ENCODE assay signal across 8 cellular contexts in the genomic region with DNA sequence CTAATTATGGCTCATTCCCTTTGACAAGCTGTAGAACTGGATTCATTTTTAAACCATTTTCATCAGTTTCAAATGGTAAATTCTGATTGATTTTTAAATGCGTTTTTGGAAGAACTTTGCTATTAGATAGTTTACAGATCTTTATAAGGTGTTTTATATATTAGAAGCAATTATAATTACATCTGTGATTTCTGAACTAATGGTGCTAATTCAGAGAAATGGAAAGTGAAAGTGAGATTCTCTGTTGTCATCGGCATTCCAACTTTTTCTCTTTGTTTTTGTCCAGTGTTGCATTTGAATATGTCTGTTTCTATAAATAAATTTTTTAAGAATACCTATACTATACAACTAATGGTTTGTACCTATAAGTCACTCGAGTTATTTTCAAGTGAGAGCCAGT.
DNase-seq lines count a peak whose midpoint lies in the region; ATAC-seq and TF ChIP-seq lines count a peak whose summit lies in the region.

No MANE protein-coding gene starts in this region.

- no peaks in the 10 kb centered on the region for H3K79me2 ChIP-seq in hepatocyte

- peaks cover 10% of the 10 kb centered on the region for H3K4me1 Mint-ChIP-seq in T-helper 1 cell treated with Interleukin-12 subunit alpha and Interleukin-12 subunit beta and Interleukin-4 antibody, amounts not matched to agents 30 μg/mL and 1 μg/mL, for 36 hours (ENCODE audit: low read depth)
- peaks cover 15% of the 10 kb centered on the region for H3K4me1 Mint-ChIP-seq in activated CD8-positive, alpha-beta T cell treated with anti-CD3 and anti-CD28 coated beads for 36 hours (ENCODE audit: low read depth)
- H3K4me1 Mint-ChIP-seq in stimulated activated effector memory CD8-positive, alpha-beta T cell treated with anti-CD3 and anti-CD28 coated beads, Interleukin-12 subunit alpha, Interleukin-12 subunit beta, amount 100 ng/mL, for 72 hours, result peaks cover 7% of the 10 kb centered on the region

- no peaks in the 10 kb centered on the region for H3K27me3 ChIP-seq in hepatocyte

- H3K4me2 ChIP-seq in hepatocyte, result peak overlapping the region; percentile 31

- no peak overlapping the region for H3K4me3 ChIP-seq in hepatocyte

- CTCF ChIA-PET in activated CD8-positive, alpha-beta T cell treated with anti-CD3 and anti-CD28 coated beads for 36 hours (lab: Charles Lee), result interaction anchor here (1.3 to 10.9 kb wide), 6 partner anchors 10 to 161 kb away, joined by 4 to 77 read pairs (median 6); a partner anchor contains a TSS

- peaks cover 8% of the 10 kb centered on the region for H3K4me1 ChIP-seq in hepatocyte (ENCODE audit: insufficient read depth)

- ATAC-seq in activated CD8-positive, alpha-beta T cell treated with anti-CD3 and anti-CD28 coated beads for 36 hours, result no peak
- ATAC-seq in stimulated activated effector memory CD8-positive, alpha-beta T cell treated with anti-CD3 and anti-CD28 coated beads, Interleukin-12 subunit alpha, Interleukin-12 subunit beta, amount 100 ng/mL, for 72 hours, result no peak
- no peak for ATAC-seq in HG03354 (IDR thresholded peaks at IDR 0.05; ENCODE audit: poor library complexity, severe bottlenecking, unreplicated experiment)

- intact Hi-C loops in activated CD8-positive, alpha-beta T cell treated with anti-CD3 and anti-CD28 coated beads for 36 hours (cut with micrococcal nuclease), result no loop called here

- no peaks in the 10 kb centered on the region for H4K20me1 ChIP-seq in hepatocyte (ENCODE audit: insufficient read depth, poor library complexity, severe bottlenecking)

- POLR2A ChIA-PET in activated CD8-positive, alpha-beta T cell treated with anti-CD3 and anti-CD28 coated beads for 36 hours (lab: Charles Lee), result no interaction called here

- no peaks in the 10 kb centered on the region for H3K9me2 ChIP-seq in hepatocyte (replicated peaks; ENCODE audit: insufficient read depth)

- peaks cover 4% of the 10 kb centered on the region for H3K9me3 Mint-ChIP-seq in T-helper 1 cell treated with Interleukin-12 subunit alpha and Interleukin-12 subunit beta and Interleukin-4 antibody, amounts not matched to agents 30 μg/mL and 1 μg/mL, for 36 hours
- peaks cover 3% of the 10 kb centered on the region for H3K9me3 Mint-ChIP-seq in activated CD8-positive, alpha-beta T cell treated with anti-CD3 and anti-CD28 coated beads for 36 hours
- H3K9me3 Mint-ChIP-seq in stimulated activated effector memory CD8-positive, alpha-beta T cell treated with anti-CD3 and anti-CD28 coated beads, Interleukin-12 subunit alpha, Interleukin-12 subunit beta, amount 100 ng/mL, for 72 hours, result no peaks in the 10 kb centered on the region

- no peak for DNase-seq in T-helper 1 cell
- DNase-seq in activated CD8-positive, alpha-beta T cell treated with anti-CD3 and anti-CD28 coated beads for 36 hours, result no peak
- DNase-seq in hepatocyte (ENCODE audit: low spot score), result no peak
- no peak for DNase-seq in stimulated activated effector memory CD8-positive, alpha-beta T cell treated with anti-CD3 and anti-CD28 coated beads, Interleukin-12 subunit alpha, Interleukin-12 subunit beta, amount 100 ng/mL, for 72 hours (ENCODE audit: low spot score in 2 of 2)
- DNase-seq in C1 segment of cervical spinal cord (lab: John Stamatoyannopoulos, UW), result no peak
- no peak for DNase-seq in GF-D8 (lab: John Stamatoyannopoulos, UW)

- no peaks in the 10 kb centered on the region for H3K27me3 Mint-ChIP-seq in T-helper 1 cell treated with Interleukin-12 subunit alpha and Interleukin-12 subunit beta and Interleukin-4 antibody, amounts not matched to agents 30 μg/mL and 1 μg/mL, for 36 hours (ENCODE audit: low read depth)
- H3K27me3 Mint-ChIP-seq in activated CD8-positive, alpha-beta T cell treated with anti-CD3 and anti-CD28 coated beads for 36 hours, result no peaks in the 10 kb centered on the region

- no peak overlapping the region for H2AFZ ChIP-seq in hepatocyte

- H3K27ac ChIP-seq in hepatocyte, result peak overlapping the region; percentile 5

- H3K36me3 Mint-ChIP-seq in T-helper 1 cell treated with Interleukin-12 subunit alpha and Interleukin-12 subunit beta and Interleukin-4 antibody, amounts not matched to agents 30 μg/mL and 1 μg/mL, for 36 hours (ENCODE audit: low read depth), result peaks cover 18% of the 10 kb centered on the region
- peaks cover 10% of the 10 kb centered on the region for H3K36me3 Mint-ChIP-seq in activated CD8-positive, alpha-beta T cell treated with anti-CD3 and anti-CD28 coated beads for 36 hours (ENCODE audit: low read depth)
- H3K36me3 Mint-ChIP-seq in stimulated activated effector memory CD8-positive, alpha-beta T cell treated with anti-CD3 and anti-CD28 coated beads, Interleukin-12 subunit alpha, Interleukin-12 subunit beta, amount 100 ng/mL, for 72 hours, result peaks cover 12% of the 10 kb centered on the region

- no peak for TF ChIP-seq CTCF in activated CD8-positive, alpha-beta T cell treated with anti-CD3 and anti-CD28 coated beads for 36 hours (IDR thresholded peaks at IDR 0.05)
- no peak for TF ChIP-seq CTCF in hepatocyte (IDR thresholded peaks at IDR 0.05; ENCODE audit: poor library complexity)

- no peaks in the 10 kb centered on the region for H3K36me3 ChIP-seq in hepatocyte (replicated peaks; ENCODE audit: insufficient read depth, low read depth)

- peak overlapping the region; percentile 71 for H3K4me3 Mint-ChIP-seq in T-helper 1 cell treated with Interleukin-12 subunit alpha and Interleukin-12 subunit beta and Interleukin-4 antibody, amounts not matched to agents 30 μg/mL and 1 μg/mL, for 36 hours
- H3K4me3 Mint-ChIP-seq in activated CD8-positive, alpha-beta T cell treated with anti-CD3 and anti-CD28 coated beads for 36 hours, result peak overlapping the region; percentile 38
- H3K4me3 Mint-ChIP-seq in stimulated activated effector memory CD8-positive, alpha-beta T cell treated with anti-CD3 and anti-CD28 coated beads, Interleukin-12 subunit alpha, Interleukin-12 subunit beta, amount 100 ng/mL, for 72 hours, result peak overlapping the region; percentile 49

- peak overlapping the region; percentile 49 for H3K27ac Mint-ChIP-seq in T-helper 1 cell treated with Interleukin-12 subunit alpha and Interleukin-12 subunit beta and Interleukin-4 antibody, amounts not matched to agents 30 μg/mL and 1 μg/mL, for 36 hours
- H3K27ac Mint-ChIP-seq in activated CD8-positive, alpha-beta T cell treated with anti-CD3 and anti-CD28 coated beads for 36 hours, result peak overlapping the region; percentile 63
- H3K27ac Mint-ChIP-seq in stimulated activated effector memory CD8-positive, alpha-beta T cell treated with anti-CD3 and anti-CD28 coated beads, Interleukin-12 subunit alpha, Interleukin-12 subunit beta, amount 100 ng/mL, for 72 hours, result peak overlapping the region; percentile 9

- H3K9me3 ChIP-seq in hepatocyte (ENCODE audit: low read depth), result no peaks in the 10 kb centered on the region

- 94% methylated on average over 3 of the region's 3 CpGs for WGBS in hepatocyte (ENCODE audit: low lambda C conversion rate, missing lambda C conversion rate)

Comparison
In these comparisons a context has a peak if more than half of its experiments do, and no peak if none do; other contexts are left out.
1. H3K27ac Mint-ChIP-seq: peak in every context shown above with its lines; median percentile 63 in activated CD8-positive, alpha-beta T cell treated with anti-CD3 and anti-CD28 coated beads for 36 hours; 49 in T-helper 1 cell treated with Interleukin-12 subunit alpha and Interleukin-12 subunit beta and Interleukin-4 antibody, amounts not matched to agents 30 μg/mL and 1 μg/mL, for 36 hours; 9 in stimulated activated effector memory CD8-positive, alpha-beta T cell treated with anti-CD3 and anti-CD28 coated beads, Interleukin-12 subunit alpha, Interleukin-12 subunit beta, amount 100 ng/mL, for 72 hours.